ENCODE assay signal across 9 cellular contexts in the genomic region with DNA sequence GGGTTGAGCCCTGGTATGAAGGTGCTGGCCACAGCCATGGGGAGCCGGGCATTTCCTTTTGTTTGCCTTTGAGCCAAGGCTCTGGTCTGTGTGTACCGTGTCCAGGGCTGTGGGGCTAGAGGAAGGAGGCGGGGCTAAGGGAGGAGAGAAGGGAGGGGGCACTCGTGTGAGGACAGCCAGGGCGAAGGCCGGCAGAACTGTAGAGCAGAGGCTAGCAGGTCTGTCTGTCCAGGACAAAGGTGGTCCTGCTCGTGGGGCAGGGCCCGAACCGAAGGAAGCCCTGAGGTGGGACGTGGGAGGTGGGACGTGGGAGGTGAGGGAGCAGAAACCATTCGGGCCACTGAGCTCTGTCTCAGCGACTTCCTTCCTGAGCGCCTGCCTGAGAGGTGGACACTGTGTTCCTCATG. TPM values are rescaled to one million over a fixed set of nuclear protein-coding genes. Genes with fewer than 3 reads are reported as not detected.
DNase-seq lines count a peak whose midpoint lies in the region; ATAC-seq and TF ChIP-seq lines count a peak whose summit lies in the region.
"Had no signal": no experiment of that assay in that cellular context is flagged by ENCODE, and none has a peak within 500 bp of the region (broad histone marks: within the 10 kb centered on the region; RNA-seq: fewer than 3 reads in every experiment).

No MANE protein-coding gene starts in this region.

- peak overlapping the region; percentile 31 for H3K56ac ChIP-seq in mesendoderm (ENCODE audit: low read length)

- ATAC-seq in thoracic aorta (ENCODE audit: insufficient number of reproducible peaks, low FRiP score, low read depth) (peak; percentile 45), HG02678 (IDR thresholded peaks at IDR 0.05; ENCODE audit: unreplicated experiment) (no peak), GM21515 (IDR thresholded peaks at IDR 0.05; ENCODE audit: unreplicated experiment) (no peak)
- ATAC-seq: PC-3 had no signal

- no peak overlapping the region for H4K5ac ChIP-seq in mesendoderm (ENCODE audit: low read length)

- H3K4me2 ChIP-seq in mesendoderm (ENCODE audit: low read length) = no peak overlapping the region

- H3K18ac ChIP-seq in mesendoderm (ENCODE audit: low read length) = no peak overlapping the region

- no CpG with 5 or more reads among the region's 14 CpGs for WGBS in mesendoderm (ENCODE audit: extremely low coverage, insufficient coverage, low lambda C conversion rate)

- H3K23ac ChIP-seq in mesendoderm (ENCODE audit: low read length) = no peak overlapping the region

- H2BK15ac ChIP-seq in mesendoderm (replicated peaks; ENCODE audit: low read depth) = no peak overlapping the region

- peak; percentile 26 for DNase-seq in NCI-H82 (lab: John Stamatoyannopoulos, UW)
- no peak for DNase-seq in NCI-H82 treated with DMSO at 0.1 percent for 48 hours (lab: John Stamatoyannopoulos, UW; ENCODE audit: unreplicated experiment)
- peak; percentile 69 for DNase-seq in ecto neural progenitor cell (ENCODE audit: low spot score)
- peak; percentile 29 for DNase-seq in mesendoderm
- no peak for DNase-seq in thoracic aorta (ENCODE audit: low spot score)
- no peak for DNase-seq in GM13977 (ENCODE audit: low spot score)
- DNase-seq: PC-3 had no signal

- H3K36me3 ChIP-seq in mesendoderm (ENCODE audit: control insufficient read depth, insufficient read depth, low read length) (peaks cover under 1% of the 10 kb centered on the region), thoracic aorta (peaks cover 21% of the 10 kb centered on the region)

- H4K8ac ChIP-seq in mesendoderm (ENCODE audit: low read depth, low read length) = no peak overlapping the region

- no peak overlapping the region for H3K4me3 ChIP-seq in mesendoderm (ENCODE audit: low read length)
- peak overlapping the region; percentile 55 for H3K4me3 ChIP-seq in thoracic aorta

- in situ Hi-C loops in GM13977 (cut with MboI; ENCODE audit: low pct_unique_long_range_greater_than_20kb, low sequenced_read_pairs, unreplicated experiment) = no loop called here

- no peaks in the 10 kb centered on the region for H3K79me2 ChIP-seq in mesendoderm (ENCODE audit: control insufficient read depth, insufficient read depth, low read length)

- no peak overlapping the region for H3K9ac ChIP-seq in mesendoderm (ENCODE audit: low read length)

- H2AK5ac ChIP-seq in mesendoderm (ENCODE audit: low read length) = no peak overlapping the region

- H3K27me3 ChIP-seq in mesendoderm (ENCODE audit: insufficient read depth, low read length, poor library complexity) (no peaks in the 10 kb centered on the region), thoracic aorta (replicated peaks; ENCODE audit: insufficient read depth) (no peaks in the 10 kb centered on the region)

- H2BK120ac ChIP-seq in mesendoderm (ENCODE audit: low read depth, low read length) = no peak overlapping the region

- no peaks in the 10 kb centered on the region for H3K9me3 ChIP-seq in thoracic aorta

- H3K4ac ChIP-seq in mesendoderm (ENCODE audit: low read depth, low read length) = no peak overlapping the region

- no peaks in the 10 kb centered on the region for H3K4me1 ChIP-seq in mesendoderm (ENCODE audit: control insufficient read depth, low read depth, low read length)
- peaks cover 24 to 65% of the 10 kb centered on the region in 2 donors for H3K4me1 ChIP-seq in thoracic aorta (ENCODE audit: control insufficient read depth in 1 of 2, low read depth in 2 of 2)

- TF ChIP-seq CTCF in thoracic aorta (IDR thresholded peaks at IDR 0.05) = no peak
- TF ChIP-seq CTCF in GM13977 (IDR thresholded peaks at IDR 0.05; ENCODE audit: extremely low read depth, insufficient read depth, missing control alignments) = no peak

- no peak overlapping the region for H3K27ac ChIP-seq in mesendoderm (ENCODE audit: low read depth, low read length)
- H3K27ac ChIP-seq in thoracic aorta = peak overlapping the region; percentile 89 to 91

- no peak overlapping the region for H2BK5ac ChIP-seq in mesendoderm (ENCODE audit: low read length)

- H3K79me1 ChIP-seq in mesendoderm (ENCODE audit: low read length) = no peaks in the 10 kb centered on the region

RNA-seq across cellular contexts. Expression of gene TESK1, which starts 41.3 kb away (rescaled TPM):
- 7.1 TPM for polyA plus RNA-seq in mesendoderm (2013, experiment 1 of 2)
- 7.8 TPM for polyA plus RNA-seq in mesendoderm (2013, experiment 2 of 2)
- total RNA-seq in thoracic aorta = 10 to 100 TPM; 64.5 to 69.9 TPM

RNA-seq across cellular contexts. Expression of gene CD72, which starts 54.4 kb away (rescaled TPM):
- polyA plus RNA-seq in mesendoderm (2013, experiment 1 of 2) = 1.2 TPM
- polyA plus RNA-seq in mesendoderm (2013, experiment 2 of 2) = 1.6 TPM
- total RNA-seq in thoracic aorta = 1 to 10 TPM; 2.2 to 9.9 TPM

Comparison
In these comparisons a context has a peak if more than half of its experiments do, and no peak if none do; other contexts are left out.
1. DNase-seq: peak in NCI-H82 (single experiment), ecto neural progenitor cell (single experiment) and mesendoderm (single experiment); none in NCI-H82 treated with DMSO at 0.1 percent for 48 hours (single experiment), thoracic aorta (single experiment) and GM13977 (single experiment).